8 cellular contexts compared by ENCODE assay signal in genomic region chr9:91164724-91165520, GRCh38.
DNase-seq lines count a peak whose midpoint lies in the region; ATAC-seq and TF ChIP-seq lines count a peak whose summit lies in the region.

No MANE protein-coding gene starts in this region.

- peaks cover 37% of the 10 kb centered on the region for H3K4me1 Mint-ChIP-seq in CD4-positive, alpha-beta T cell (ENCODE audit: low read depth)
- H3K4me1 Mint-ChIP-seq in naive B cell: peaks cover 32 to 34% (median 34%) of the 10 kb centered on the region in 3 donors

- H3K9ac ChIP-seq in KMS-11: peak overlapping the region; percentile 94
- H3K9ac ChIP-seq in duodenal mucosa (ENCODE audit: low read depth in 1 of 2, low read length in 2 of 2): peak overlapping the region; percentile 45 to 48

- no peak for TF ChIP-seq POLR2A in testis (IDR thresholded peaks at IDR 0.05)

- peaks cover 31% of the 10 kb centered on the region for H3K79me2 ChIP-seq in KMS-11 (ENCODE audit: insufficient read depth, low read depth)

- peak overlapping the region; percentile 44 for H3K4me3 Mint-ChIP-seq in CD4-positive, alpha-beta T cell
- peak overlapping the region in 5 of 8 donors; percentile 63 to 84 (median 73) for H3K4me3 Mint-ChIP-seq in naive B cell

- DNase-seq in CD4-positive, alpha-beta T cell: peak in 8 of 10 experiments; percentile 22 to 50 (median 38)
- peak; percentile 43 for DNase-seq in activated CD4-positive, alpha-beta T cell treated with anti-CD3 and anti-CD28 coated beads, Interleukin-2, amount 50 U/mL, for 1 hour
- DNase-seq in naive B cell (no peak), testis (peak; percentile 41), GOT3 (lab: John Stamatoyannopoulos, UW) (no peak)

- peak overlapping the region; percentile 56 for H3K27ac Mint-ChIP-seq in CD4-positive, alpha-beta T cell
- H3K27ac Mint-ChIP-seq in naive B cell: peak overlapping the region in 5 of 6 donors; percentile 44 to 84 (median 81)

- 0 out of 2 replicates have a peak overlapping the region, but pooled peaks have one; percentile 20 for H2AFZ ChIP-seq in KMS-11 (ENCODE audit: low read depth)

- intact Hi-C loops in CD4-positive, alpha-beta T cell (cut with DNase I, micrococcal nuclease): no loop called here
- intact Hi-C loops in testis (cut with DNase I; ENCODE audit: low total_unique reads): no loop called here

- H3K4me2 ChIP-seq in KMS-11: peak overlapping the region; percentile 98

- WGBS in testis, 2 donors: 77 to 86% methylated on average over 21 of the region's 21 CpGs

- H3K27me3 Mint-ChIP-seq in CD4-positive, alpha-beta T cell: no peaks in the 10 kb centered on the region
- H3K27me3 Mint-ChIP-seq in naive B cell: no peaks in the 10 kb centered on the region

- H3K27me3 ChIP-seq in CD4-positive, alpha-beta T cell (ENCODE audit: control insufficient read depth, insufficient read depth, low read length): no peaks in the 10 kb centered on the region
- H3K27me3 ChIP-seq in KMS-11 (ENCODE audit: insufficient read depth, low read depth) (no peaks in the 10 kb centered on the region), duodenal mucosa (ENCODE audit: control insufficient read depth in 1 of 2, insufficient read depth in 2 of 2, low read length in 2 of 2) (no peaks in the 10 kb centered on the region), testis (no peaks in the 10 kb centered on the region)

- no peaks in the 10 kb centered on the region for H3K9me3 Mint-ChIP-seq in CD4-positive, alpha-beta T cell
- peaks cover 0 to 3% (median 0%) of the 10 kb centered on the region in 7 donors for H3K9me3 Mint-ChIP-seq in naive B cell

- no peak for TF ChIP-seq CTCF in CD4-positive, alpha-beta T cell (IDR thresholded peaks at IDR 0.05)
- TF ChIP-seq CTCF in KMS-11 (conservative IDR thresholded peaks at IDR 0.05; ENCODE audit: low read depth, low read length): no peak
- no peak for TF ChIP-seq CTCF in testis (IDR thresholded peaks at IDR 0.05)

- H3K4me1 ChIP-seq in KMS-11 (ENCODE audit: low read depth, poor library complexity, severe bottlenecking): peaks cover 67% of the 10 kb centered on the region
- H3K4me1 ChIP-seq in duodenal mucosa (ENCODE audit: control insufficient read depth in 1 of 2, insufficient read depth in 2 of 2, low read length in 2 of 2): peaks cover 32 to 39% of the 10 kb centered on the region in 2 donors
- no peaks in the 10 kb centered on the region for H3K4me1 ChIP-seq in testis

- CTCF ChIA-PET in CD4-positive, alpha-beta T cell (lab: Charles Lee): no interaction called here

- H3K36me3 Mint-ChIP-seq in CD4-positive, alpha-beta T cell (ENCODE audit: low read depth): no peaks in the 10 kb centered on the region
- no peaks in the 10 kb centered on the region for H3K36me3 Mint-ChIP-seq in naive B cell

- ATAC-seq in CD4-positive, alpha-beta T cell (ENCODE audit: poor library complexity): peak; percentile 87
- ATAC-seq in naive B cell (ENCODE audit: low read depth in 2 of 2) (no peak), HG03439 (IDR thresholded peaks at IDR 0.05; ENCODE audit: unreplicated experiment) (no peak)

- no peak overlapping the region for H3K27ac ChIP-seq in CD4-positive, alpha-beta T cell (ENCODE audit: low read depth, low read length)
- peak overlapping the region; percentile 96 for H3K27ac ChIP-seq in KMS-11
- peak overlapping the region; percentile 68 for H3K27ac ChIP-seq in duodenal mucosa (ENCODE audit: low read depth, low read length)
- H3K27ac ChIP-seq in testis: no peak overlapping the region

- H3K9me3 ChIP-seq in CD4-positive, alpha-beta T cell (ENCODE audit: control insufficient read depth, low read length): no peaks in the 10 kb centered on the region
- H3K9me3 ChIP-seq in duodenal mucosa (ENCODE audit: control insufficient read depth in 1 of 2, low read length in 2 of 2): no peaks in the 10 kb centered on the region
- no peaks in the 10 kb centered on the region for H3K9me3 ChIP-seq in testis

- no peaks in the 10 kb centered on the region for H4K20me1 ChIP-seq in KMS-11 (ENCODE audit: insufficient read depth)

- H3K4me3 ChIP-seq in KMS-11 (IDR thresholded peaks at IDR 0.05; ENCODE audit: insufficient read depth, low read depth, low read length) (no peak overlapping the region), duodenal mucosa (ENCODE audit: low read depth in 1 of 2, low read length in 2 of 2) (peak overlapping the region in 1 of 2 donors; percentile 36), testis (no peak overlapping the region)

- POLR2A ChIA-PET in CD4-positive, alpha-beta T cell (lab: Charles Lee): interaction anchor here (1.2 to 1.4 kb wide), 3 partner anchors 10 to 28 kb away, joined by 3 to 5 read pairs (median 3); no protein-coding TSS in a partner anchor

- H3K36me3 ChIP-seq in KMS-11 (ENCODE audit: insufficient read depth): no peaks in the 10 kb centered on the region
- no peaks in the 10 kb centered on the region for H3K36me3 ChIP-seq in duodenal mucosa (ENCODE audit: control insufficient read depth in 1 of 2, insufficient read depth in 2 of 2, low read length in 2 of 2)
- H3K36me3 ChIP-seq in testis (ENCODE audit: low read depth, missing control alignments): no peaks in the 10 kb centered on the region

Comparison
In these comparisons a context has a peak if more than half of its experiments do, and no peak if none do; other contexts are left out.
1. DNase-seq: peak in CD4-positive, alpha-beta T cell (8 of 10), activated CD4-positive, alpha-beta T cell treated with anti-CD3 and anti-CD28 coated beads, Interleukin-2, amount 50 U/mL, for 1 hour (single experiment) and testis (single experiment); none in naive B cell (single experiment) and GOT3 (single experiment).
2. H3K27ac ChIP-seq: peak in KMS-11 (single experiment) and duodenal mucosa (single experiment); none in CD4-positive, alpha-beta T cell (single experiment) and testis (0 of 2).